ENCODE assay signal across 1 cellular context in the genomic region with DNA sequence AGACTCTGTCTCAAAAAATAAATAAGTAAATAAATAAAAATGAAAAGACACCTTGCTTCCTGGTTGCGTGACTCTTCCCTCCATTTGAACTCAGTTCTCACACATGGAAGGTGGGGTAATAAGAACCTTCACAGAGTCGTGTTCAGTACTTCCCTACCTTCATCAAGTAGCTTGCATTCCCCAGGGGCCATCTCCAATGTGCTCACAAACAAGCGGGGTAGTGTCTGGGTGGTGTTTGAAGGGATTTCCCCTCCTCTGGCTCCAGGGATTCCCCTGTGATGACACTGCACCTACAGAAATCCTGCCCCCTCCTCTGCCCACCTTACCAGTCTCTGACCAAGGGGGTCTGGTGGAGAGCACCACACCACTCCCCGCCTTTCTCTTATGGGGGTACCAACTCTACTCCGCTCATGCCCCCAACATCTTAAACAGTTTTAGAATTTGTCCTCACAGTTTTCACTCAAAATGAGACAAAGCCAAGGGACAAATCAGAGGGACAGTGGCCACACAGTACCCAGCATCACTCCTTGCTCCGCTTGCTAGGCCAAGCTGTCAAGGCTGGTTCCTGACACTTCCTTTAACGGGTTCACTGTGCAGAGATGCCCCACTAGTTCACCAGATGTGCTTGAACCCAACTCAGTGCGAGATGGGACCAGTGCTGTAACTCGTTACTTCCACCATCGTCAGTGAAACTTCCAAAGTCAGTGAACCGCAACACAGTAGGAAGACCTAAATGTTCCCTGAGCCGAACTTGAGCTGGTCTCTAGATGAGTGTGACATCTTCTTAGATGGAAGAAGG.
TF ChIP-seq lines count a peak whose summit lies in the region.

No MANE protein-coding gene starts in this region.

TF ChIP-seq in WTC11, 78 proteins besides CTCF, POLR2A, EP300 and RAD21 (continued from another document):
- TF ChIP-seq, protein P1, sequence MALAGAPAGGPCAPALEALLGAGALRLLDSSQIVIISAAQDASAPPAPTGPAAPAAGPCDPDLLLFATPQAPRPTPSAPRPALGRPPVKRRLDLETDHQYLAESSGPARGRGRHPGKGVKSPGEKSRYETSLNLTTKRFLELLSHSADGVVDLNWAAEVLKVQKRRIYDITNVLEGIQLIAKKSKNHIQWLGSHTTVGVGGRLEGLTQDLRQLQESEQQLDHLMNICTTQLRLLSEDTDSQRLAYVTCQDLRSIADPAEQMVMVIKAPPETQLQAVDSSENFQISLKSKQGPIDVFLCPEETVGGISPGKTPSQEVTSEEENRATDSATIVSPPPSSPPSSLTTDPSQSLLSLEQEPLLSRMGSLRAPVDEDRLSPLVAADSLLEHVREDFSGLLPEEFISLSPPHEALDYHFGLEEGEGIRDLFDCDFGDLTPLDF (CRISPR knock-in tag; IDR thresholded peaks at IDR 0.05), result no peak
- TF ChIP-seq, protein P2, sequence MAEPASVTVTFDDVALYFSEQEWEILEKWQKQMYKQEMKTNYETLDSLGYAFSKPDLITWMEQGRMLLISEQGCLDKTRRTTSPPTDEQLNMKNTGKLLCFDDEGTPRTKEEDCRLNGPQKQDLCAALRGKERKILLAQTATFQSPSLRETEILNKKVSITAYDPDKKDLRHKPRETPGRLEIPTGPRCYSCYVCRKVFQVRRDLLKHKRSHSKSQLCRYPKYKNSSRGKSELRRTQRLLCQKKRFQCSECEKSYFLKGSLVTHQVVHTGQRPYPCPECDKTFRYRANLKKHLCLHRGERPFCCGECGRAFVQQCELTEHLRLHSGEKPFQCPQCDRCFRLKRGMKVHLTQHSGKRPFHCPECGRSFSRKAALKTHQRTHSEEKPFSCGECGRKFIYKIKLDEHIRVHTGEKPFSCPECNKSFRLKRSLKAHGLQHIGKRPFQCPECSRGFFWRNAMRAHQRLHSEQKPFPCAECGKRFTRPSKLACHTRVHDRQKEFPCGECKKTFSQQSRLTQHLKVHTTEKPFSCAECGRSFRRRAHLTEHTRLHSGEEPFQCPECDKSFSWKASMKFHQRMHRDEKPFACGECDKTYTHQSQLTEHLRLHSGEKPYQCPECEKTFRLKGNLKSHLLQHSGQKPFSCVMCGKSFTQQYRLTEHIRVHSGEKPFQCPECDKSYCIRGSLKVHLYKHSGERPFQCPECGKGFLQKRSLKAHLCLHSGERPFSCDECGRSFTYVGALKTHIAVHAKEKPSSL (CRISPR knock-in tag; conservative IDR thresholded peaks at IDR 0.05), result no peak
- no peak for TF ChIP-seq ZNF396 (CRISPR knock-in tag; IDR thresholded peaks at IDR 0.05; ENCODE audit: borderline replicate concordance)
- TF ChIP-seq GABPB1 (CRISPR knock-in tag; IDR thresholded peaks at IDR 0.05), result no peak
